20 cellular contexts compared by ENCODE assay signal in the genomic region with DNA sequence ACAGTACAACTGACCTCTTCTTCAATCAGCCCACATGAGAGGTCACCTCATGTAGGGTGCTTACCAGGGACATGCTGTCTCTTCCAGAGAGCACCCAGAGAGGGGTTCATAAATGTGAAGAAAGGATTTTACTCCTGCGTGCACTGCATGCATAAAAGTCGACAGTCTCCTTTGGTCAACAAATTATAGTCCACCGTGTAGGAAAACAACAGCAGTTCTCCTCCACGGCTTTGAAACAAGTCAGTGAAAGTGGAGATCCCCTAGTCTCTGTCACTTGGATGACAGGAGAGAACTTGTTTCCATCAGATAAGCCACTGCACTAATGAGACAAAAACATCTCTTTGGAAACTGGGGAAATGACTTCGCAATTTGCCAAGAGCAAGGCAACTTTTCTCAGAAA. TPM values are rescaled to one million over a fixed set of nuclear protein-coding genes. Genes with fewer than 3 reads are reported as not detected.
A peak's percentile ranks its signal among the peaks of the same experiment; 100 is the strongest.
DNase-seq lines count a peak whose midpoint lies in the region; ATAC-seq, FAIRE-seq and TF ChIP-seq lines count a peak whose summit lies in the region.
"Had no signal": no experiment of that assay in that cellular context is flagged by ENCODE, and none has a peak within 500 bp of the region (broad histone marks: within the 10 kb centered on the region; RNA-seq: fewer than 3 reads in every experiment).

No MANE protein-coding gene starts in this region.

- POLR2A ChIA-PET in K562 (lab: Yijun Ruan, JAX): no interaction called here

- H3K9me3 ChIP-seq in K562 (replicated peaks; ENCODE audit: control insufficient read depth, insufficient read depth, low read depth, low read length): no peaks in the 10 kb centered on the region
- no peaks in the 10 kb centered on the region for H3K9me3 ChIP-seq in subcutaneous abdominal adipose tissue (ENCODE audit: control insufficient read depth in 5 of 5, low read length in 5 of 5)

- TF ChIP-seq POLR2A in K562 (conservative IDR thresholded peaks at IDR 0.05): no peak

- FAIRE-seq in K562 (lab: Jason Lieb, UNC): no peak
- FAIRE-seq: endometrium had no signal

- TF ChIP-seq CTCF in K562 (IDR thresholded peaks at IDR 0.05 in 2 of 3, conservative IDR thresholded peaks at IDR 0.05 in 1 of 3; ENCODE audit: insufficient read depth in 2 of 3, low read depth in 1 of 3, low read length in 3 of 3): no peak

- H3K4me3 Mint-ChIP-seq in activated naive CD8-positive, alpha-beta T cell treated with anti-CD3 and anti-CD28 coated beads, Interleukin-2, amount 50 U/mL, for 24 hours: no peak overlapping the region
- H3K4me3 Mint-ChIP-seq: activated CD4-positive, alpha-beta T cell treated with anti-CD3 and anti-CD28 coated beads, Interleukin-2, amount 10 ng/mL, durations not matched to agents 24 days and 14 days; CD8-positive, alpha-beta T cell; memory B cell; neural crest cell; T-cell had no signal

- DNase-seq in OCI-M1 (lab: John Stamatoyannopoulos, UW) (peak; percentile 77), K562 (ENCODE audit: extremely low read depth in 1 of 4, low spot score in 3 of 4) (no peak), islet precursor cell (peak; percentile 71)
- no peak for DNase-seq in activated naive CD8-positive, alpha-beta T cell treated with anti-CD3 and anti-CD28 coated beads, Interleukin-2, amount 50 U/mL, for 24 hours
- DNase-seq: activated CD4-positive, alpha-beta T cell treated with anti-CD3 and anti-CD28 coated beads, Interleukin-2, amount 10 ng/mL, durations not matched to agents 24 days and 14 days; activated CD8-positive, alpha-beta memory T cell treated with anti-CD3 and anti-CD28 coated beads, Interleukin-2, amount 50 U/mL, for 4 hours; activated effector memory CD4-positive, alpha-beta T cell treated with Interleukin-2 at 50 U/mL for 16 hours; CD8-positive, alpha-beta T cell; DMS79; GOT3; NCI-H526 treated with DMSO at 0.1 percent for 48 hours; SHP77; T-cell had no signal

- H2AFZ ChIP-seq in K562 (ENCODE audit: low read depth, low read length): no peak overlapping the region

- H3K9me3 Mint-ChIP-seq in activated naive CD8-positive, alpha-beta T cell treated with anti-CD3 and anti-CD28 coated beads, Interleukin-2, amount 50 U/mL, for 24 hours: no peaks in the 10 kb centered on the region
- H3K9me3 Mint-ChIP-seq: activated CD4-positive, alpha-beta T cell treated with anti-CD3 and anti-CD28 coated beads, Interleukin-2, amount 10 ng/mL, durations not matched to agents 24 days and 14 days; CD8-positive, alpha-beta T cell; memory B cell; neural crest cell; T-cell had no signal

- BruUV-seq in K562 (replicated peaks; lab: Mats Ljungman, UMichigan): no TSS peak

- no peaks in the 10 kb centered on the region for H3K36me3 Mint-ChIP-seq in activated naive CD8-positive, alpha-beta T cell treated with anti-CD3 and anti-CD28 coated beads, Interleukin-2, amount 50 U/mL, for 24 hours (ENCODE audit: low read depth)
- H3K36me3 Mint-ChIP-seq: CD8-positive, alpha-beta T cell; memory B cell; T-cell had no signal

- H3K4me3 ChIP-seq in K562: no peak overlapping the region
- no peak overlapping the region for H3K4me3 ChIP-seq in subcutaneous abdominal adipose tissue (ENCODE audit: low read depth in 1 of 5, low read length in 5 of 5)

- H3K9me1 ChIP-seq in K562 (ENCODE audit: control insufficient read depth, insufficient read depth, low read length): no peaks in the 10 kb centered on the region

- in situ Hi-C loops in K562 (cut with MboI): no loop called here

- no peaks in the 10 kb centered on the region for H3K79me2 ChIP-seq in K562 (ENCODE audit: control insufficient read depth, insufficient read depth, low read length)

- no peak overlapping the region for H3K4me2 ChIP-seq in K562 (ENCODE audit: insufficient read depth, low read length)

- WGBS in K562 (ENCODE audit: insufficient coverage, low coverage, missing lambda C conversion rate): 0% methylated on average over 5 of the region's 5 CpGs

- H3K27ac ChIP-seq in K562 (ENCODE audit: extremely low read depth, low read depth, low read length): no peak overlapping the region
- H3K27ac ChIP-seq in subcutaneous abdominal adipose tissue (ENCODE audit: low read depth, low read length): peak overlapping the region; percentile 71

- H3K4me1 Mint-ChIP-seq in activated naive CD8-positive, alpha-beta T cell treated with anti-CD3 and anti-CD28 coated beads, Interleukin-2, amount 50 U/mL, for 24 hours: no peaks in the 10 kb centered on the region
- H3K4me1 Mint-ChIP-seq: activated CD4-positive, alpha-beta T cell treated with anti-CD3 and anti-CD28 coated beads, Interleukin-2, amount 10 ng/mL, durations not matched to agents 24 days and 14 days; memory B cell; T-cell had no signal

- H3K27me3 ChIP-seq in K562 (ENCODE audit: control insufficient read depth in 2 of 2, insufficient read depth in 2 of 2, low read length in 2 of 2) (no peaks in the 10 kb centered on the region), subcutaneous abdominal adipose tissue (ENCODE audit: control insufficient read depth in 5 of 5, insufficient read depth in 4 of 5, low read length in 5 of 5) (no peaks in the 10 kb centered on the region)

- H4K20me1 ChIP-seq in K562 (replicated peaks; ENCODE audit: control insufficient read depth, insufficient read depth, low read length): no peaks in the 10 kb centered on the region

- intact Hi-C loops in K562 (cut with micrococcal nuclease): no loop called here

- H3K36me3 ChIP-seq in K562 (ENCODE audit: control insufficient read depth, insufficient read depth, low read length) (no peaks in the 10 kb centered on the region), subcutaneous abdominal adipose tissue (ENCODE audit: control insufficient read depth in 5 of 5, insufficient read depth in 5 of 5, low read length in 5 of 5) (no peaks in the 10 kb centered on the region)

- TF ChIP-seq EP300 in K562 (IDR thresholded peaks at IDR 0.05; ENCODE audit: low read length): no peak

- CTCF ChIA-PET in K562 (lab: Yijun Ruan, JAX; ENCODE audit: low intra/inter-chr PET ratio): no interaction called here

- ATAC-seq in K562: no peak
- no peak for ATAC-seq in activated naive CD8-positive, alpha-beta T cell treated with anti-CD3 and anti-CD28 coated beads, Interleukin-2, amount 50 U/mL, for 24 hours
- ATAC-seq in GM19324 (IDR thresholded peaks at IDR 0.05; ENCODE audit: low FRiP score, unreplicated experiment): no peak
- no peak for ATAC-seq in GM21825 (IDR thresholded peaks at IDR 0.05; ENCODE audit: unreplicated experiment)
- no peak for ATAC-seq in GM21367 (IDR thresholded peaks at IDR 0.05; ENCODE audit: unreplicated experiment)
- ATAC-seq: CD8-positive, alpha-beta T cell; T-cell had no signal

- H3K4me1 ChIP-seq in K562 (replicated peaks in 1 of 2; ENCODE audit: control insufficient read depth in 2 of 2, insufficient read depth in 2 of 2, low read length in 2 of 2): no peaks in the 10 kb centered on the region
- no peaks in the 10 kb centered on the region for H3K4me1 ChIP-seq in subcutaneous abdominal adipose tissue (ENCODE audit: control insufficient read depth in 5 of 5, insufficient read depth in 5 of 5, low read length in 5 of 5)

- no peak overlapping the region for H3K9ac ChIP-seq in K562 (ENCODE audit: insufficient read depth in 1 of 2, low read depth in 2 of 2, low read length in 2 of 2)
- no peak overlapping the region for H3K9ac ChIP-seq in subcutaneous abdominal adipose tissue (ENCODE audit: low read length in 5 of 5)

- no peak for TF ChIP-seq RAD21 in K562 (CRISPR knock-in tag; conservative IDR thresholded peaks at IDR 0.05 in 1 of 2, IDR thresholded peaks at IDR 0.05 in 1 of 2)

- H3K27ac Mint-ChIP-seq in activated naive CD8-positive, alpha-beta T cell treated with anti-CD3 and anti-CD28 coated beads, Interleukin-2, amount 50 U/mL, for 24 hours: no peak overlapping the region
- H3K27ac Mint-ChIP-seq: activated CD4-positive, alpha-beta T cell treated with anti-CD3 and anti-CD28 coated beads, Interleukin-2, amount 10 ng/mL, durations not matched to agents 24 days and 14 days; CD8-positive, alpha-beta T cell; memory B cell; T-cell had no signal

- no peaks in the 10 kb centered on the region for H3K27me3 Mint-ChIP-seq in activated naive CD8-positive, alpha-beta T cell treated with anti-CD3 and anti-CD28 coated beads, Interleukin-2, amount 50 U/mL, for 24 hours
- H3K27me3 Mint-ChIP-seq: memory B cell, T-cell had no signal

TF ChIP-seq in K562, 482 proteins besides CTCF, POLR2A, EP300 and RAD21 (continues in another document):
- peak; percentile 37; the same call in 1 of the 2 replicates for TF ChIP-seq NFE2 (IDR thresholded peaks at IDR 0.05; ENCODE audit: low read depth)

RNA-seq across cellular contexts. Expression of gene UNC5C, which starts 9.7 kb away (rescaled TPM):
- total RNA-seq in K562 (2011; cell fraction: chromatin; rRNA removed; ENCODE audit: low replicate concordance): not detected in 2 replicates
- total RNA-seq in K562 (2011; cell fraction: nucleolus; rRNA removed): under 0.01 TPM in 1 of 2 replicates, not detected in the other
- not detected in 2 replicates for total RNA-seq in K562 (2011; cell fraction: nucleoplasm; rRNA removed)
- total RNA-seq in K562 (2014; rRNA removed): 0.05 and 0.12 TPM in 2 replicates
- 0.03 and 0.04 TPM in 2 replicates for total RNA-seq in K562 (2014; rRNA removed; fragmentation: Illumina TruSeq; extraction: Trizol)
- total RNA-seq in K562 (2015; rRNA removed; fragmentation: Illumina TruSeq; extraction: Trizol): 0.04 TPM in 2 replicates
- total RNA-seq in K562 (2021): 0.02 TPM in 2 replicates
- 0.10 and 0.99 TPM in 2 replicates for polyA plus RNA-seq in K562 (2011; rRNA removed)
- polyA plus RNA-seq in K562 (2011; cell fraction: cytosol; rRNA removed): 0.01 and 1.0 TPM in 2 replicates
- polyA plus RNA-seq in K562 (2011; cell fraction: nucleus; rRNA removed): 0.11 and 0.98 TPM in 2 replicates
- 0.01 and 0.04 TPM in 2 replicates for polyA plus RNA-seq in K562 (2012)
- polyA plus RNA-seq in K562 (2014; fragmentation: Illumina TruSeq; extraction: Trizol): 0.03 TPM in 1 of 2 replicates, not detected in the other
- polyA plus RNA-seq in K562 (2014; fragmentation: Nextera tagmentation; extraction: Ambion mirVana): under 1 TPM in 1 of 2 experiments, not detected in 1; under 0.01 TPM
- 0.01 TPM in 1 of 2 replicates, not detected in the other for polyA plus RNA-seq in K562 (2014; rRNA removed)
- 0.11 and 4.3 TPM in 2 replicates for polyA minus RNA-seq in K562 (2011; rRNA and poly(A)+ RNA removed)
- 0.91 TPM in 1 of 2 replicates, not detected in the other for polyA minus RNA-seq in K562 (2011; cell fraction: cytosol; rRNA and poly(A)+ RNA removed)
- polyA minus RNA-seq in K562 (2011; cell fraction: nucleus; rRNA and poly(A)+ RNA removed): 0.27 and 6.1 TPM in 2 replicates
- total RNA-seq: activated CD4-positive, alpha-beta T cell treated with anti-CD3 and anti-CD28 coated beads, Interleukin-2, amount 10 ng/mL, durations not matched to agents 24 days and 14 days; CD8-positive, alpha-beta T cell; T-cell had no signal

Comparison
In these comparisons a context has a peak if more than half of its experiments do, and no peak if none do; other contexts are left out.
1. DNase-seq: peak in OCI-M1 (single experiment) and islet precursor cell (single experiment); none in K562 (0 of 4) and activated naive CD8-positive, alpha-beta T cell treated with anti-CD3 and anti-CD28 coated beads, Interleukin-2, amount 50 U/mL, for 24 hours (single experiment).